36 cellular contexts compared by ENCODE assay signal in genomic region chr6:6024220-6024619, GRCh38. TPM values are rescaled to one million over a fixed set of nuclear protein-coding genes. Genes with fewer than 3 reads are reported as not detected.
"Had no signal": no experiment of that assay in that cellular context is flagged by ENCODE, and none has a peak within 500 bp of the region (broad histone marks: within the 10 kb centered on the region; RNA-seq: fewer than 3 reads in every experiment).

No MANE protein-coding gene starts in this region.

- H3K4me3 ChIP-seq: MG63 had no signal

- H3K9me3 ChIP-seq: MG63 had no signal

- DNase-seq: Karpas-422, Kasumi-1, MG63, MM.1S, MV-4-11, NCI-H1048, NCI-H1092, NCI-H1092 treated with DMSO at 0.1 percent for 48 hours, NCI-H1105, NCI-H1105 treated with DMSO at 0.1 percent for 48 hours, NCI-H1417, NCI-H1417 treated with DMSO at 0.1 percent for 48 hours, NCI-H1436, NCI-H1436 treated with DMSO at 0.1 percent for 48 hours, NCI-H146, NCI-H1694, NCI-H1694 treated with DMSO at 0.1 percent for 48 hours, NCI-H187, NCI-H187 treated with DMSO at 0.1 percent for 48 hours, NCI-H1930, NCI-H2029, NCI-H2029 treated with DMSO at 0.1 percent for 48 hours, NCI-H2081, NCI-H2081 treated with DMSO at 0.1 percent for 48 hours, NCI-H2107, NCI-H2171, NCI-H2171 treated with DMSO at 0.1 percent for 48 hours, NCI-H2227 treated with DMSO at 0.1 percent for 48 hours, NCI-H226, NCI-H345, NCI-H446, NCI-H446 treated with DMSO at 0.1 percent for 48 hours, NCI-H510A, NCI-H510A treated with DMSO at 0.1 percent for 48 hours, NCI-H524 had no signal

- H3K36me3 ChIP-seq: MG63 had no signal

RNA-seq across cellular contexts. Expression of gene NRN1, which starts 17.5 kb away (rescaled TPM):
- total RNA-seq: MCF 10A had no signal
